ENCODE assay signal across 13 cellular contexts in genomic region chr1:153262462-153263157, GRCh38.
DNase-seq lines count a peak whose midpoint lies in the region; ATAC-seq and TF ChIP-seq lines count a peak whose summit lies in the region.
"Had no signal": no experiment of that assay in that cellular context is flagged by ENCODE, and none has a peak within 500 bp of the region (broad histone marks: within the 10 kb centered on the region; RNA-seq: fewer than 3 reads in every experiment).

No MANE protein-coding gene starts in this region.

- peaks cover 25% of the 10 kb centered on the region for H3K4me1 ChIP-seq in Loucy (ENCODE audit: insufficient read depth, low read length, poor library complexity, severe bottlenecking)
- H3K4me1 ChIP-seq: BE2C had no signal

- H3K4me3 Mint-ChIP-seq in activated naive CD4-positive, alpha-beta T cell treated with anti-CD3 and anti-CD28 coated beads, Interleukin-2, amount 50 U/mL, for 24 hours, result peak overlapping the region; percentile 82
- H3K4me3 Mint-ChIP-seq in effector memory CD8-positive, alpha-beta T cell, result peak overlapping the region; percentile 75 to 78
- peak overlapping the region; percentile 69 to 77 for H3K4me3 Mint-ChIP-seq in stimulated activated naive CD8-positive, alpha-beta T cell treated with anti-CD3 and anti-CD28 coated beads, Interleukin-15, amount 100 ng/mL, for 72 hours

- H3K27me3 ChIP-seq in Loucy (ENCODE audit: insufficient read depth, low read length, poor library complexity, severe bottlenecking), result peaks cover 40% of the 10 kb centered on the region
- H3K27me3 ChIP-seq: ovary had no signal

- no peak overlapping the region for H3K27ac Mint-ChIP-seq in activated naive CD4-positive, alpha-beta T cell treated with anti-CD3 and anti-CD28 coated beads, Interleukin-2, amount 50 U/mL, for 24 hours
- no peak overlapping the region for H3K27ac Mint-ChIP-seq in effector memory CD8-positive, alpha-beta T cell
- no peak overlapping the region for H3K27ac Mint-ChIP-seq in stimulated activated naive CD8-positive, alpha-beta T cell treated with anti-CD3 and anti-CD28 coated beads, Interleukin-15, amount 100 ng/mL, for 72 hours

- no peaks in the 10 kb centered on the region for H3F3A ChIP-seq in Loucy (ENCODE audit: low read depth)

- H3K36me3 Mint-ChIP-seq in activated naive CD4-positive, alpha-beta T cell treated with anti-CD3 and anti-CD28 coated beads, Interleukin-2, amount 50 U/mL, for 24 hours, result no peaks in the 10 kb centered on the region
- peaks cover 3% of the 10 kb centered on the region for H3K36me3 Mint-ChIP-seq in effector memory CD8-positive, alpha-beta T cell (ENCODE audit: insufficient read depth)

- no peaks in the 10 kb centered on the region for H3K9me3 Mint-ChIP-seq in activated naive CD4-positive, alpha-beta T cell treated with anti-CD3 and anti-CD28 coated beads, Interleukin-2, amount 50 U/mL, for 24 hours
- H3K9me3 Mint-ChIP-seq in effector memory CD8-positive, alpha-beta T cell, result no peaks in the 10 kb centered on the region
- H3K9me3 Mint-ChIP-seq in stimulated activated naive CD8-positive, alpha-beta T cell treated with anti-CD3 and anti-CD28 coated beads, Interleukin-15, amount 100 ng/mL, for 72 hours, result no peaks in the 10 kb centered on the region

- H3K27me3 Mint-ChIP-seq in activated naive CD4-positive, alpha-beta T cell treated with anti-CD3 and anti-CD28 coated beads, Interleukin-2, amount 50 U/mL, for 24 hours, result peaks cover 55% of the 10 kb centered on the region
- peaks cover 85 to 92% of the 10 kb centered on the region in 2 donors for H3K27me3 Mint-ChIP-seq in effector memory CD8-positive, alpha-beta T cell
- H3K27me3 Mint-ChIP-seq in stimulated activated naive CD8-positive, alpha-beta T cell treated with anti-CD3 and anti-CD28 coated beads, Interleukin-15, amount 100 ng/mL, for 72 hours, result peaks cover 88% of the 10 kb centered on the region

- H3K4me1 Mint-ChIP-seq in activated naive CD4-positive, alpha-beta T cell treated with anti-CD3 and anti-CD28 coated beads, Interleukin-2, amount 50 U/mL, for 24 hours, result peaks cover 27% of the 10 kb centered on the region
- peaks cover 20 to 23% of the 10 kb centered on the region in 2 donors for H3K4me1 Mint-ChIP-seq in effector memory CD8-positive, alpha-beta T cell (ENCODE audit: low read depth in 2 of 2)
- peaks cover 30% of the 10 kb centered on the region for H3K4me1 Mint-ChIP-seq in stimulated activated naive CD8-positive, alpha-beta T cell treated with anti-CD3 and anti-CD28 coated beads, Interleukin-15, amount 100 ng/mL, for 72 hours

- no peaks in the 10 kb centered on the region for H3K9me3 ChIP-seq in Loucy (ENCODE audit: insufficient read depth, low read depth, low read length)
- H3K9me3 ChIP-seq: BE2C, ovary had no signal

- no peak for DNase-seq in activated naive CD4-positive, alpha-beta T cell treated with anti-CD3 and anti-CD28 coated beads, Interleukin-2, amount 50 U/mL, for 16 hours
- no peak for DNase-seq in effector memory CD8-positive, alpha-beta T cell
- DNase-seq in stimulated activated naive CD8-positive, alpha-beta T cell treated with anti-CD3 and anti-CD28 coated beads, Interleukin-15, amount 100 ng/mL, for 72 hours, result no peak
- DNase-seq in OCI-M2 (lab: John Stamatoyannopoulos, UW; ENCODE audit: unreplicated experiment) (no peak), T-helper 9 cell (no peak)
- DNase-seq: activated CD4-positive, alpha-beta T cell treated with anti-CD3 and anti-CD28 coated beads, Interleukin-2, amount 50 U/mL, for 48 hours; BE2C; ovary; SW 1271 had no signal

- H3K36me3 ChIP-seq in Loucy (ENCODE audit: insufficient read depth, low read length), result no peaks in the 10 kb centered on the region
- H3K36me3 ChIP-seq: BE2C, ovary had no signal

- no peaks in the 10 kb centered on the region for H3K9me2 ChIP-seq in Loucy (replicated peaks; ENCODE audit: low read depth, low read length)

- ATAC-seq in effector memory CD8-positive, alpha-beta T cell (replicated peaks), result no peak
- no peak for ATAC-seq in stimulated activated naive CD8-positive, alpha-beta T cell treated with anti-CD3 and anti-CD28 coated beads, Interleukin-15, amount 100 ng/mL, for 72 hours
- no peak for ATAC-seq in HG02938 (IDR thresholded peaks at IDR 0.05; ENCODE audit: unreplicated experiment)
- ATAC-seq: HCT116 had no signal

- no peak for TF ChIP-seq CTCF in Loucy (conservative IDR thresholded peaks at IDR 0.05; ENCODE audit: low read length)

- peak overlapping the region; percentile 70 for H3K4me3 ChIP-seq in Loucy (ENCODE audit: low read length, poor library complexity, severe bottlenecking)

- peak overlapping the region; percentile 54; the same call in 1 of the 2 replicates for H2AFZ ChIP-seq in Loucy (ENCODE audit: low read length)

- H3K4me2 ChIP-seq in Loucy (ENCODE audit: low read depth, low read length, poor library complexity, severe bottlenecking), result peak overlapping the region; percentile 73

- no peaks in the 10 kb centered on the region for H4K20me1 ChIP-seq in Loucy (ENCODE audit: insufficient read depth, low read length, poor library complexity, severe bottlenecking)

- no peaks in the 10 kb centered on the region for H3K79me2 ChIP-seq in Loucy (ENCODE audit: insufficient read depth, low read length)

- no peak overlapping the region for H3K9ac ChIP-seq in Loucy (ENCODE audit: low read depth, low read length, poor library complexity, severe bottlenecking)
